ENCODE assay signal across 1 cellular context in genomic region chr22:19984201-19984753, GRCh38.
TF ChIP-seq lines count a peak whose summit lies in the region.

No MANE protein-coding gene starts in this region.

TF ChIP-seq in HEK293, 187 proteins besides CTCF, POLR2A, EP300 and RAD21 (continued from another document and continues in another):
- TF ChIP-seq, protein P1, sequence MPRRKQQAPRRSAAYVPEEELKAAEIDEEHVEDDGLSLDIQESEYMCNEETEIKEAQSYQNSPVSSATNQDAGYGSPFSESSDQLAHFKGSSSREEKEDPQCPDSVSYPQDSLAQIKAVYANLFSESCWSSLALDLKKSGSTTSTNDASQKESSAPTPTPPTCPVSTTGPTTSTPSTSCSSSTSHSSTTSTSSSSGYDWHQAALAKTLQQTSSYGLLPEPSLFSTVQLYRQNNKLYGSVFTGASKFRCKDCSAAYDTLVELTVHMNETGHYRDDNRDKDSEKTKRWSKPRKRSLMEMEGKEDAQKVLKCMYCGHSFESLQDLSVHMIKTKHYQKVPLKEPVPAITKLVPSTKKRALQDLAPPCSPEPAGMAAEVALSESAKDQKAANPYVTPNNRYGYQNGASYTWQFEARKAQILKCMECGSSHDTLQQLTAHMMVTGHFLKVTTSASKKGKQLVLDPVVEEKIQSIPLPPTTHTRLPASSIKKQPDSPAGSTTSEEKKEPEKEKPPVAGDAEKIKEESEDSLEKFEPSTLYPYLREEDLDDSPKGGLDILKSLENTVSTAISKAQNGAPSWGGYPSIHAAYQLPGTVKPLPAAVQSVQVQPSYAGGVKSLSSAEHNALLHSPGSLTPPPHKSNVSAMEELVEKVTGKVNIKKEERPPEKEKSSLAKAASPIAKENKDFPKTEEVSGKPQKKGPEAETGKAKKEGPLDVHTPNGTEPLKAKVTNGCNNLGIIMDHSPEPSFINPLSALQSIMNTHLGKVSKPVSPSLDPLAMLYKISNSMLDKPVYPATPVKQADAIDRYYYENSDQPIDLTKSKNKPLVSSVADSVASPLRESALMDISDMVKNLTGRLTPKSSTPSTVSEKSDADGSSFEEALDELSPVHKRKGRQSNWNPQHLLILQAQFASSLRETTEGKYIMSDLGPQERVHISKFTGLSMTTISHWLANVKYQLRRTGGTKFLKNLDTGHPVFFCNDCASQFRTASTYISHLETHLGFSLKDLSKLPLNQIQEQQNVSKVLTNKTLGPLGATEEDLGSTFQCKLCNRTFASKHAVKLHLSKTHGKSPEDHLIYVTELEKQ (tag by site-specific recombination; IDR thresholded peaks at IDR 0.05; ENCODE audit: borderline replicate concordance) = peak; percentile 73; the same call in 1 of the 2 replicates
- TF ChIP-seq KLF8 (tag by site-specific recombination; IDR thresholded peaks at IDR 0.05) (peak; percentile 96), SP2 (tag by site-specific recombination; IDR thresholded peaks at IDR 0.05) (peak; percentile 60), ZNF48 (tag by site-specific recombination; IDR thresholded peaks at IDR 0.05) (no peak), ZBTB48 (tag by site-specific recombination; IDR thresholded peaks at IDR 0.05) (peak; percentile 95), ZNF26 (tag by site-specific recombination; IDR thresholded peaks at IDR 0.05) (no peak), INSM2 (tag by site-specific recombination; IDR thresholded peaks at IDR 0.05) (peak; percentile 76; the same call in 1 of the 2 replicates), PATZ1 (tag by site-specific recombination; IDR thresholded peaks at IDR 0.05) (peak; percentile 96), ZBTB8A (tag by site-specific recombination; IDR thresholded peaks at IDR 0.05) (0 out of 2 replicates have a peak, but pooled peaks have one; percentile 16), PRDM4 (tag by site-specific recombination; IDR thresholded peaks at IDR 0.05) (peak; percentile 46; the same call in 1 of the 2 replicates), ATF2 (tag by site-specific recombination; IDR thresholded peaks at IDR 0.05; ENCODE audit: low read depth) (peak; percentile 94), ZNF366 (tag by site-specific recombination; conservative IDR thresholded peaks at IDR 0.05) (peak; percentile 71), ZBTB20 (tag by site-specific recombination; IDR thresholded peaks at IDR 0.05) (peak; percentile 49), ZNF335 (tag by site-specific recombination; conservative IDR thresholded peaks at IDR 0.05) (peak; percentile 83), IKZF3 (tag by site-specific recombination; IDR thresholded peaks at IDR 0.05) (peak; percentile 84), ZNF629 (tag by site-specific recombination; IDR thresholded peaks at IDR 0.05) (peak; percentile 93), ZNF514 (tag by site-specific recombination; IDR thresholded peaks at IDR 0.05) (no peak), ZNF394 (tag by site-specific recombination; IDR thresholded peaks at IDR 0.05; ENCODE audit: borderline replicate concordance) (peak; percentile 49; the same call in 1 of the 2 replicates), ZNF626 (tag by site-specific recombination; IDR thresholded peaks at IDR 0.05) (no peak), ZBTB10 (tag by site-specific recombination; IDR thresholded peaks at IDR 0.05) (peak; percentile 58), ZNF488 (tag by site-specific recombination; IDR thresholded peaks at IDR 0.05) (no peak), ZBTB1 (tag by site-specific recombination; IDR thresholded peaks at IDR 0.05) (0 out of 2 replicates have a peak, but pooled peaks have one; percentile 67), OSR2 (tag by site-specific recombination; IDR thresholded peaks at IDR 0.05) (peak; percentile 85), SCRT2 (tag by site-specific recombination; IDR thresholded peaks at IDR 0.05) (no peak), ZEB2 (tag by site-specific recombination; IDR thresholded peaks at IDR 0.05) (peak; percentile 99), BCL11A (tag by site-specific recombination; IDR thresholded peaks at IDR 0.05; ENCODE audit: low read depth) (peak; percentile 96)
- TF ChIP-seq, protein P2, sequence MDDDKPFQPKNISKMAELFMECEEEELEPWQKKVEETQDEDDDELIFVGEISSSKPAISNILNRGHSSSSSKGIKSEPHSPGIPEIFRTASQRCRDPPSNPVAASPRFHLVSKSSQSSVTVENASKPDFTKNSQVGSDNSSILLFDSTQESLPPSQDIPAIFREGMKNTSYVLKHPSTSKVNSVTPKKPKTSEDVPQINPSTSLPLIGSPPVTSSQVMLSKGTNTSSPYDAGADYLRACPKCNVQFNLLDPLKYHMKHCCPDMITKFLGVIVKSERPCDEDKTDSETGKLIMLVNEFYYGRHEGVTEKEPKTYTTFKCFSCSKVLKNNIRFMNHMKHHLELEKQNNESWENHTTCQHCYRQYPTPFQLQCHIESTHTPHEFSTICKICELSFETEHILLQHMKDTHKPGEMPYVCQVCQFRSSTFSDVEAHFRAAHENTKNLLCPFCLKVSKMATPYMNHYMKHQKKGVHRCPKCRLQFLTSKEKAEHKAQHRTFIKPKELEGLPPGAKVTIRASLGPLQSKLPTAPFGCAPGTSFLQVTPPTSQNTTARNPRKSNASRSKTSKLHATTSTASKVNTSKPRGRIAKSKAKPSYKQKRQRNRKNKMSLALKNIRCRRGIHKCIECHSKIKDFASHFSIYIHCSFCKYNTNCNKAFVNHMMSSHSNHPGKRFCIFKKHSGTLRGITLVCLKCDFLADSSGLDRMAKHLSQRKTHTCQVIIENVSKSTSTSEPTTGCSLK (tag by site-specific recombination; IDR thresholded peaks at IDR 0.05) = no peak
- TF ChIP-seq, protein P3, sequence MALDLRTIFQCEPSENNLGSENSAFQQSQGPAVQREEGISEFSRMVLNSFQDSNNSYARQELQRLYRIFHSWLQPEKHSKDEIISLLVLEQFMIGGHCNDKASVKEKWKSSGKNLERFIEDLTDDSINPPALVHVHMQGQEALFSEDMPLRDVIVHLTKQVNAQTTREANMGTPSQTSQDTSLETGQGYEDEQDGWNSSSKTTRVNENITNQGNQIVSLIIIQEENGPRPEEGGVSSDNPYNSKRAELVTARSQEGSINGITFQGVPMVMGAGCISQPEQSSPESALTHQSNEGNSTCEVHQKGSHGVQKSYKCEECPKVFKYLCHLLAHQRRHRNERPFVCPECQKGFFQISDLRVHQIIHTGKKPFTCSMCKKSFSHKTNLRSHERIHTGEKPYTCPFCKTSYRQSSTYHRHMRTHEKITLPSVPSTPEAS (tag by site-specific recombination; IDR thresholded peaks at IDR 0.05) = peak; percentile 77
- TF ChIP-seq, protein P4, sequence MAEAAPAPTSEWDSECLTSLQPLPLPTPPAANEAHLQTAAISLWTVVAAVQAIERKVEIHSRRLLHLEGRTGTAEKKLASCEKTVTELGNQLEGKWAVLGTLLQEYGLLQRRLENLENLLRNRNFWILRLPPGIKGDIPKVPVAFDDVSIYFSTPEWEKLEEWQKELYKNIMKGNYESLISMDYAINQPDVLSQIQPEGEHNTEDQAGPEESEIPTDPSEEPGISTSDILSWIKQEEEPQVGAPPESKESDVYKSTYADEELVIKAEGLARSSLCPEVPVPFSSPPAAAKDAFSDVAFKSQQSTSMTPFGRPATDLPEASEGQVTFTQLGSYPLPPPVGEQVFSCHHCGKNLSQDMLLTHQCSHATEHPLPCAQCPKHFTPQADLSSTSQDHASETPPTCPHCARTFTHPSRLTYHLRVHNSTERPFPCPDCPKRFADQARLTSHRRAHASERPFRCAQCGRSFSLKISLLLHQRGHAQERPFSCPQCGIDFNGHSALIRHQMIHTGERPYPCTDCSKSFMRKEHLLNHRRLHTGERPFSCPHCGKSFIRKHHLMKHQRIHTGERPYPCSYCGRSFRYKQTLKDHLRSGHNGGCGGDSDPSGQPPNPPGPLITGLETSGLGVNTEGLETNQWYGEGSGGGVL (tag by site-specific recombination; IDR thresholded peaks at IDR 0.05) = peak; percentile 87
